Comparison of ENCODE assay signal across 8 cellular contexts in the genomic region with DNA sequence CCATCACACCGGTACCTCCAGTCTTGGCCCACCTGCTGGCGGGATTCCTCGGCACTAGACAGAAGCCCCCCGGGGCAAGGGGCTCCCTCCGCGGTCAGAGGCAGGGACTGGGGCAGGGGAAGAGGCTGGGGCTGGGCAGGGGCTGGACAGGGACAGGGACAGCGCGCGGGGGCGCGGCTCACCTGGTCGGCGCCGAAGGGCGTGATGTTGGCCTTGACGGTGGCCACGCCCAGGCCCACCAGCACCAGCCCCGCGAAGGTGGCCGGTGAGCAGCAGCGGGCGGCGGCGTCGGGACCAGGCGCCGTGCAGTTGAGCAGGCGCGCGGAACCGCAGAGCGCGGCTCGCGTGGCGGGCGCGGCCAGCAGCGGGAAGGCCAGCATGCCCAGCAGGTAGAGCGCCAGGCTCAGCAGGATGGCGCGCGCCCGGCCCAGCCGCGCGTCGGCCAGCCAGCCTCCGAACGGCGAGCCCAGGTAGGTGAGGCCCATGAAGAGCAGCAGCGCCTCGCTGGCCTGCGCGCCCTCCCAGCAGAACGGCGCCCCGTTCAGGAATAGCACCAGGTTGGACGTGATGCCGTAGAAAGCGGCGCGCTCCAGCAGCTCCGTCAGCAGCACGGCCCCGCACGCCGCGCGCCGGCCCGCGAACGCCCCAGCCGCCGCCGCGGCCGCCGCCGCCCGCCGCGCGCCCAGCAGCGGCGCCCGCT. TPM values are rescaled to one million over a fixed set of nuclear protein-coding genes. Genes with fewer than 3 reads are reported as not detected.
A peak's percentile ranks its signal among the peaks of the same experiment; 100 is the strongest.
DNase-seq lines count a peak whose midpoint lies in the region; ATAC-seq and TF ChIP-seq lines count a peak whose summit lies in the region.

No MANE protein-coding gene starts in this region.

- no peaks in the 10 kb centered on the region for H3K9me3 Mint-ChIP-seq in activated B cell treated with CpG ODN at 0.5 μM for 24 hours

- TF ChIP-seq CTCF in activated B cell treated with CpG ODN at 0.5 μM for 24 hours (IDR thresholded peaks at IDR 0.05) (no peak), fibroblast of mammary gland (conservative IDR thresholded peaks at IDR 0.05; ENCODE audit: control insufficient read depth, insufficient read depth, low read depth, low read length) (no peak), osteoblast (IDR thresholded peaks at IDR 0.05; ENCODE audit: extremely low read depth, low read depth, low read length) (no peak)

- no peaks in the 10 kb centered on the region for H3K27me3 ChIP-seq in osteoblast (ENCODE audit: insufficient read depth, low read length)

- peak; percentile 49 for TF ChIP-seq POLR2A in GM10847 (IDR thresholded peaks at IDR 0.05; ENCODE audit: extremely low read depth, insufficient read length)

- peaks cover 3% of the 10 kb centered on the region for H3K36me3 ChIP-seq in osteoblast (ENCODE audit: insufficient read depth, low read length)

- H4K20me1 ChIP-seq in osteoblast (ENCODE audit: insufficient read depth, low read length) = peaks cover 8% of the 10 kb centered on the region

- no peaks in the 10 kb centered on the region for H3K9me3 ChIP-seq in osteoblast (ENCODE audit: low read depth, low read length)

- H3K4me3 Mint-ChIP-seq in activated B cell treated with CpG ODN at 0.5 μM for 24 hours = peak overlapping the region; percentile 87

- peaks cover 51% of the 10 kb centered on the region for H3K79me2 ChIP-seq in osteoblast (ENCODE audit: insufficient read depth, low read length)

- H3K36me3 Mint-ChIP-seq in activated B cell treated with CpG ODN at 0.5 μM for 24 hours (ENCODE audit: low read depth) = peaks cover 23% of the 10 kb centered on the region

- H3K4me1 Mint-ChIP-seq in activated B cell treated with CpG ODN at 0.5 μM for 24 hours = peaks cover 57% of the 10 kb centered on the region

- ATAC-seq in GM21381 (IDR thresholded peaks at IDR 0.05; ENCODE audit: unreplicated experiment) (peak; percentile 11), HG03571 (IDR thresholded peaks at IDR 0.05; ENCODE audit: unreplicated experiment) (peak; percentile 10), activated B cell treated with CpG ODN at 0.5 μM for 24 hours (ENCODE audit: low read depth) (peak; percentile 11)

- CTCF ChIA-PET in activated B cell treated with CpG ODN at 0.5 μM for 24 hours (lab: Charles Lee) = interaction anchor here (0.6 to 0.9 kb wide), 2 partner anchors 26 to 27 kb away, joined by 3 to 4 read pairs; no protein-coding TSS in a partner anchor

- H3K27ac ChIP-seq in osteoblast (ENCODE audit: low read depth, low read length) = peak overlapping the region; percentile 63

- H3K4me1 ChIP-seq in osteoblast (ENCODE audit: insufficient read depth, low read length) = peaks cover 19% of the 10 kb centered on the region

- H3K4me3 ChIP-seq in fibroblast of mammary gland (ENCODE audit: control insufficient read depth, low read depth, low read length) (peak overlapping the region; percentile 74), osteoblast (ENCODE audit: insufficient read depth, low read length) (peak overlapping the region; percentile 90)

- peak; percentile 45 for DNase-seq in activated B cell treated with CpG ODN at 0.5 μM for 24 hours
- DNase-seq in fibroblast of mammary gland (ENCODE audit: low read depth) = no peak
- peak; percentile 92 for DNase-seq in osteoblast (ENCODE audit: insufficient read length, low spot score, missing footprints)
- no peak for DNase-seq in middle frontal gyrus (ENCODE audit: extremely low spot score, low spot score)
- DNase-seq in amniotic stem cell (lab: John Stamatoyannopoulos, UW) = no peak

- no peaks in the 10 kb centered on the region for H3K27me3 Mint-ChIP-seq in activated B cell treated with CpG ODN at 0.5 μM for 24 hours

- peak overlapping the region; percentile 81 for H2AFZ ChIP-seq in osteoblast (ENCODE audit: low read length)

- H3K27ac Mint-ChIP-seq in activated B cell treated with CpG ODN at 0.5 μM for 24 hours = peak overlapping the region; percentile 80

- POLR2A ChIA-PET in activated B cell treated with CpG ODN at 0.5 μM for 24 hours (lab: Charles Lee) = interaction anchor here (0.8 to 3.3 kb wide), 7 partner anchors 13 to 36 kb away, joined by 3 to 56 read pairs (median 4); no protein-coding TSS in a partner anchor

- peak overlapping the region; percentile 87 for H3K4me2 ChIP-seq in osteoblast (ENCODE audit: insufficient read depth, low read length)

- intact Hi-C loops in activated B cell treated with CpG ODN at 0.5 μM for 24 hours (cut with micrococcal nuclease) = loop anchor here (5.0 kb wide), 1 partner anchor 41 kb away; no protein-coding TSS in a partner anchor

RNA-seq across cellular contexts. Expression of a gene that starts 0.4 kb away (rescaled TPM):
- total RNA-seq in activated B cell treated with CpG ODN at 0.5 μM for 24 hours (48.5 and 54.0 TPM in 2 replicates), osteoblast (46.6 and 52.5 TPM in 2 replicates)

RNA-seq across cellular contexts. Expression of a gene that starts 29.9 kb away (rescaled TPM):
- not detected in 2 replicates for total RNA-seq in activated B cell treated with CpG ODN at 0.5 μM for 24 hours
- not detected in 2 replicates for total RNA-seq in osteoblast

Comparison
In these comparisons a context has a peak if more than half of its experiments do, and no peak if none do; other contexts are left out.
1. DNase-seq: peak in activated B cell treated with CpG ODN at 0.5 μM for 24 hours (single experiment) and osteoblast (single experiment); none in fibroblast of mammary gland (single experiment), middle frontal gyrus (single experiment) and amniotic stem cell (single experiment).
2. Peak in every context shown above with its lines, with median percentiles within 50 percentile points of each other: ATAC-seq.